14 cellular contexts compared by ENCODE assay signal in genomic region chr18:24231773-24232735, GRCh38.
DNase-seq lines count a peak whose midpoint lies in the region; ATAC-seq lines count a peak whose summit lies in the region.
"Had no signal": no experiment of that assay in that cellular context is flagged by ENCODE, and none has a peak within 500 bp of the region (broad histone marks: within the 10 kb centered on the region; RNA-seq: fewer than 3 reads in every experiment).

No MANE protein-coding gene starts in this region.

- CTCF ChIA-PET in naive thymus-derived CD4-positive, alpha-beta T cell (lab: Charles Lee), result no interaction called here

- H3K27ac ChIP-seq in muscle layer of colon (ENCODE audit: low read depth, low read length) (peak overlapping the region; percentile 82), aorta (ENCODE audit: low read depth in 1 of 2, low read length in 2 of 2) (no peak overlapping the region)
- H3K27ac ChIP-seq in naive thymus-derived CD4-positive, alpha-beta T cell (ENCODE audit: low read depth, low read length), result no peak overlapping the region
- H3K27ac ChIP-seq: thoracic aorta had no signal

- H3K27me3 Mint-ChIP-seq in naive thymus-derived CD4-positive, alpha-beta T cell, result peaks cover 0 to 5% (median 0%) of the 10 kb centered on the region in 5 donors

- ATAC-seq in Right ventricle myocardium inferior (peak; percentile 73), aorta (ENCODE audit: low FRiP score) (peak; percentile 63), HG03280 (IDR thresholded peaks at IDR 0.05; ENCODE audit: unreplicated experiment) (no peak)
- no peak for ATAC-seq in naive thymus-derived CD4-positive, alpha-beta T cell
- ATAC-seq: activated CD4-positive, alpha-beta T cell treated with anti-CD3 and anti-CD28 coated beads for 36 hours had no signal

- peaks cover 0 to 3% (median 0%) of the 10 kb centered on the region in 5 donors for H3K36me3 Mint-ChIP-seq in naive thymus-derived CD4-positive, alpha-beta T cell

- H3K4me3 ChIP-seq in muscle layer of colon (ENCODE audit: low read depth in 1 of 2, low read length in 2 of 2) (no peak overlapping the region), aorta (ENCODE audit: low read length in 2 of 2) (no peak overlapping the region)
- H3K4me3 ChIP-seq in naive thymus-derived CD4-positive, alpha-beta T cell (ENCODE audit: low read length), result no peak overlapping the region
- H3K4me3 ChIP-seq: thoracic aorta had no signal

- H3K4me1 Mint-ChIP-seq in naive thymus-derived CD4-positive, alpha-beta T cell, result peaks cover 0 to 3% (median 0%) of the 10 kb centered on the region in 7 donors
- H3K4me1 Mint-ChIP-seq: activated CD4-positive, alpha-beta T cell treated with anti-CD3 and anti-CD28 coated beads for 36 hours had no signal

- POLR2A ChIA-PET in naive thymus-derived CD4-positive, alpha-beta T cell (lab: Charles Lee), result no interaction called here

- H3K36me3 ChIP-seq in muscle layer of colon (ENCODE audit: insufficient read depth, low read length) (peaks cover 20% of the 10 kb centered on the region), aorta (ENCODE audit: control insufficient read depth in 1 of 2, insufficient read depth in 2 of 2, low read length in 1 of 2) (peaks cover 0 to 3% of the 10 kb centered on the region in 2 donors)
- no peaks in the 10 kb centered on the region for H3K36me3 ChIP-seq in naive thymus-derived CD4-positive, alpha-beta T cell (ENCODE audit: control insufficient read depth in 2 of 3, insufficient read depth in 3 of 3, low read length in 3 of 3)

- DNase-seq in Right ventricle myocardium inferior (ENCODE audit: missing footprints) (no peak), cardiac septum (ENCODE audit: low spot score) (no peak), fibroblast of gingiva (ENCODE audit: low read depth) (peak; percentile 88), aorta (no peak), iPS-NIHi7 (ENCODE audit: extremely low spot score) (no peak)
- DNase-seq in naive thymus-derived CD4-positive, alpha-beta T cell, result no peak
- DNase-seq: activated CD4-positive, alpha-beta T cell treated with anti-CD3 and anti-CD28 coated beads for 36 hours; activated naive CD4-positive, alpha-beta T cell; effector CD4-positive, alpha-beta T cell; kidney glomerular epithelial cell; NCI-H187 had no signal

- no peaks in the 10 kb centered on the region for H3K27me3 ChIP-seq in muscle layer of colon (ENCODE audit: control insufficient read depth in 1 of 2, insufficient read depth in 2 of 2, low read length in 2 of 2)
- H3K27me3 ChIP-seq in aorta (ENCODE audit: control insufficient read depth in 1 of 2, insufficient read depth in 2 of 2, low read length in 1 of 2), result no peaks in the 10 kb centered on the region
- H3K27me3 ChIP-seq in naive thymus-derived CD4-positive, alpha-beta T cell (ENCODE audit: control insufficient read depth in 2 of 2, insufficient read depth in 2 of 2, low read length in 2 of 2), result no peaks in the 10 kb centered on the region

- H3K9me3 ChIP-seq in muscle layer of colon (ENCODE audit: low read length) (no peaks in the 10 kb centered on the region), aorta (ENCODE audit: control insufficient read depth, low read length) (no peaks in the 10 kb centered on the region)
- no peaks in the 10 kb centered on the region for H3K9me3 ChIP-seq in naive thymus-derived CD4-positive, alpha-beta T cell (ENCODE audit: control insufficient read depth in 2 of 3, low read length in 3 of 3)
- H3K9me3 ChIP-seq: thoracic aorta had no signal

- intact Hi-C loops in Right ventricle myocardium inferior (cut with DNase I), result no loop called here
- intact Hi-C loops in cardiac septum (cut with DNase I), result loop anchor here (5.0 kb wide), 1 partner anchor 40 kb away; no protein-coding TSS in a partner anchor
- intact Hi-C loops in aorta (cut with DNase I), result no loop called here
- intact Hi-C loops in naive thymus-derived CD4-positive, alpha-beta T cell (cut with micrococcal nuclease), result no loop called here

- no peak overlapping the region for H3K9ac ChIP-seq in muscle layer of colon (ENCODE audit: low read length)

- H3K4me3 Mint-ChIP-seq in naive thymus-derived CD4-positive, alpha-beta T cell, result no peak overlapping the region
- H3K4me3 Mint-ChIP-seq: activated CD4-positive, alpha-beta T cell treated with anti-CD3 and anti-CD28 coated beads for 36 hours had no signal

- H3K4me1 ChIP-seq in muscle layer of colon (ENCODE audit: insufficient read depth, low read length) (peaks cover 31% of the 10 kb centered on the region), aorta (ENCODE audit: control insufficient read depth in 1 of 2, insufficient read depth in 2 of 2, low read length in 2 of 2) (peaks cover 0 to 2% of the 10 kb centered on the region in 2 donors)
- no peaks in the 10 kb centered on the region for H3K4me1 ChIP-seq in naive thymus-derived CD4-positive, alpha-beta T cell (ENCODE audit: control insufficient read depth in 2 of 2, insufficient read depth in 2 of 2, low read length in 2 of 2)

- 59 to 65% methylated on average over 8 of the region's 8 CpGs for WGBS in aorta, 2 donors

- peaks cover 0 to 1% (median 0%) of the 10 kb centered on the region in 11 donors for H3K9me3 Mint-ChIP-seq in naive thymus-derived CD4-positive, alpha-beta T cell

- no peak overlapping the region for H3K27ac Mint-ChIP-seq in naive thymus-derived CD4-positive, alpha-beta T cell
- H3K27ac Mint-ChIP-seq: activated CD4-positive, alpha-beta T cell treated with anti-CD3 and anti-CD28 coated beads for 36 hours had no signal

Comparison
In these comparisons a context has a peak if more than half of its experiments do, and no peak if none do; other contexts are left out.
1. ATAC-seq: peak in Right ventricle myocardium inferior (single experiment) and aorta (single experiment); none in HG03280 (single experiment) and naive thymus-derived CD4-positive, alpha-beta T cell (single experiment).